ENCODE assay signal across 8 cellular contexts in genomic region chr2:208820289-208820688, GRCh38.
A peak's percentile ranks its signal among the peaks of the same experiment; 100 is the strongest.
DNase-seq lines count a peak whose midpoint lies in the region; ATAC-seq and TF ChIP-seq lines count a peak whose summit lies in the region.

No MANE protein-coding gene starts in this region.

- ATAC-seq in GM18909 (IDR thresholded peaks at IDR 0.05; ENCODE audit: poor library complexity, unreplicated experiment) = peak; percentile 97
- ATAC-seq in HG03135 (IDR thresholded peaks at IDR 0.05; ENCODE audit: unreplicated experiment) = peak; percentile 98

- no peaks in the 10 kb centered on the region for H3K27me3 ChIP-seq in osteoblast (ENCODE audit: insufficient read depth, low read length)

- no peaks in the 10 kb centered on the region for H4K20me1 ChIP-seq in osteoblast (ENCODE audit: insufficient read depth, low read length)

- H3K9me3 ChIP-seq in osteoblast (ENCODE audit: low read depth, low read length) = peaks cover 3% of the 10 kb centered on the region

- no peak overlapping the region for H3K4me3 ChIP-seq in osteoblast (ENCODE audit: insufficient read depth, low read length)

- H3K79me2 ChIP-seq in osteoblast (ENCODE audit: insufficient read depth, low read length) = no peaks in the 10 kb centered on the region

- H3K27ac ChIP-seq in osteoblast (ENCODE audit: low read depth, low read length) = no peak overlapping the region

- no peaks in the 10 kb centered on the region for H3K4me1 ChIP-seq in osteoblast (ENCODE audit: insufficient read depth, low read length)

- H3K36me3 ChIP-seq in osteoblast (ENCODE audit: insufficient read depth, low read length) = no peaks in the 10 kb centered on the region

- DNase-seq in NCI-H82 (lab: John Stamatoyannopoulos, UW) = peak; percentile 77
- peak; percentile 80 for DNase-seq in kidney glomerular epithelial cell (lab: John Stamatoyannopoulos, UW)
- DNase-seq in osteoblast (ENCODE audit: insufficient read length, low spot score, missing footprints) = no peak
- DNase-seq in GM19238 (ENCODE audit: insufficient read length, low spot score) = no peak
- no peak for DNase-seq in superior temporal gyrus (ENCODE audit: extremely low spot score)
- no peak for DNase-seq in activated CD8-positive, alpha-beta memory T cell treated with anti-CD3 and anti-CD28 coated beads, Interleukin-2, amount 50 U/mL, for 4 hours

- no peak overlapping the region for H2AFZ ChIP-seq in osteoblast (ENCODE audit: low read length)

- no peak for TF ChIP-seq CTCF in osteoblast (IDR thresholded peaks at IDR 0.05; ENCODE audit: extremely low read depth, low read depth, low read length)

- no peak overlapping the region for H3K4me2 ChIP-seq in osteoblast (ENCODE audit: insufficient read depth, low read length)

Comparison
In these comparisons a context has a peak if more than half of its experiments do, and no peak if none do; other contexts are left out.
1. DNase-seq: peak in NCI-H82 (single experiment) and kidney glomerular epithelial cell (single experiment); none in osteoblast (single experiment), GM19238 (single experiment), superior temporal gyrus (single experiment) and activated CD8-positive, alpha-beta memory T cell treated with anti-CD3 and anti-CD28 coated beads, Interleukin-2, amount 50 U/mL, for 4 hours (single experiment).